Comparison of ENCODE assay signal across 20 cellular contexts in the genomic region with DNA sequence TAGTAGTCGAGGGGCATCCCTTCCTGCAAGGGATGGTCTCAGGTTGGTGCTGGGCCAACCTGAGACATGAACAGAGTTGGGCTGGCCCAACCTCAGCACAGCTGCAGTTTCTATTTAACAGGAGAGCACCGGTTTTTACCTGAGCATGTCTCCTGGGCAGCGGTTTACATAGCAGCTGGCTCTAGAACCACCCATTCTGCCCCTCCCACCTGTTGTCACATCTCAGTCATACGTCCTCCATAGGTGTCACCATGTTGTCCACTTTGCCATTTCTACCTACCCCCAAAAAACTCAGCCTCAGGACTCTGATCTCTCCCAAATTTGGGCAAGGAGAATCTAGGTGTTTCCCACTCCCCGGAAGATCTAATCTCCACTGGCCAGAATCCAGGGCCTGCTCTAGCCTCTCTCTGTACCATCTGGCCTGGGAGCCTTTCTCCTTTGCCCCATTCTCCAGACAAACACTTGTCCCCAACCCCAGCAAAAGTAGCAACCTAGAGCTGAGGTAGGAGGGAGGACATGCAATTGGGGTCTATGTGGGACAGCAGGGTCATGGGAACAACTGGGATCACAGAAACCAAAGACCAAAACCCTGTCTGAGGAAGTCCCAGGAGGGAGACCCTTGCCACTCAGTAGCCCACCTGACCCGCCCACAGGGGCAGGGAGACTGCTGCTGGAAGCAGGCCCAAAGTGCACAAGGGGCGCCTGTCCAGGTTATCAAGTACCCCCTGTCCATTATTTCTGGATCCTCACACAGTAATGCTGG. TPM values are rescaled to one million over a fixed set of nuclear protein-coding genes. Genes with fewer than 3 reads are reported as not detected.
"Had no signal": no experiment of that assay in that cellular context is flagged by ENCODE, and none has a peak within 500 bp of the region (broad histone marks: within the 10 kb centered on the region; RNA-seq: fewer than 3 reads in every experiment).

No MANE protein-coding gene starts in this region.

- H3K36me3 ChIP-seq: ovary had no signal

- H3K27me3 ChIP-seq: gastrocnemius medialis, ovary, spleen, testis, upper lobe of left lung had no signal

- H3K4me1 Mint-ChIP-seq: activated CD4-positive, alpha-beta T cell treated with anti-CD3 and anti-CD28 coated beads, Interleukin-2, amount 10 ng/mL, durations not matched to agents 7 days and 5 days; activated naive CD8-positive, alpha-beta T cell treated with anti-CD3 and anti-CD28 coated beads, Interleukin-2, amount 50 U/mL, for 24 hours; stimulated activated memory B cell treated with anti-CD40 and anti-IgM and Interleukin-4, amounts not matched to agents 10 μg/mL and 1 μg/mL and 100 μg/mL, for 72 hours had no signal

- H3K9me3 ChIP-seq: gastrocnemius medialis, ovary, spleen, testis, upper lobe of left lung had no signal

- H3K4me3 ChIP-seq: gastrocnemius medialis, ovary, spleen, testis, upper lobe of left lung had no signal

- H3K27ac Mint-ChIP-seq: activated CD4-positive, alpha-beta T cell treated with anti-CD3 and anti-CD28 coated beads, Interleukin-2, amount 10 ng/mL, durations not matched to agents 7 days and 5 days; activated CD8-positive, alpha-beta T cell treated with anti-CD3 and anti-CD28 coated beads, Interleukin-2, amount 10 ng/mL, durations not matched to agents 7 days and 5 days; activated naive CD4-positive, alpha-beta T cell treated with anti-CD3 and anti-CD28 coated beads, Interleukin-2, amount 10 ng/mL, durations not matched to agents 7 days and 5 days; activated naive CD8-positive, alpha-beta T cell treated with anti-CD3 and anti-CD28 coated beads, Interleukin-2, amount 50 U/mL, for 24 hours; activated T-cell treated with anti-CD3 and anti-CD28 coated beads, Interleukin-2, amount 50 U/mL, for 24 hours; activated T-helper 2 cell treated with anti-CD3 and anti-CD28 coated beads, Interferon-gamma antibody, Interleukin-2, Interleukin-4, amounts not matched to agents 10 μg/mL and 5 μg/mL and 100 μg/mL, durations not matched to agents 14 hours and 24 hours and 36 hours; memory B cell; stimulated activated memory B cell treated with anti-CD40 and anti-IgM and Interleukin-4, amounts not matched to agents 10 μg/mL and 1 μg/mL and 100 μg/mL, for 72 hours had no signal

- H3K9me3 Mint-ChIP-seq: activated CD4-positive, alpha-beta T cell treated with anti-CD3 and anti-CD28 coated beads, Interleukin-2, amount 10 ng/mL, durations not matched to agents 7 days and 5 days; activated naive CD4-positive, alpha-beta T cell treated with anti-CD3 and anti-CD28 coated beads, Interleukin-2, amount 10 ng/mL, durations not matched to agents 7 days and 5 days; activated naive CD8-positive, alpha-beta T cell treated with anti-CD3 and anti-CD28 coated beads, Interleukin-2, amount 50 U/mL, for 24 hours; activated T-cell treated with anti-CD3 and anti-CD28 coated beads, Interleukin-2, amount 50 U/mL, for 24 hours; activated T-helper 2 cell treated with anti-CD3 and anti-CD28 coated beads, Interferon-gamma antibody, Interleukin-2, Interleukin-4, amounts not matched to agents 10 μg/mL and 5 μg/mL and 100 μg/mL, durations not matched to agents 14 hours and 24 hours and 36 hours; memory B cell; naive thymus-derived CD4-positive, alpha-beta T cell; stimulated activated memory B cell treated with anti-CD40 and anti-IgM and Interleukin-4, amounts not matched to agents 10 μg/mL and 1 μg/mL and 100 μg/mL, for 72 hours had no signal

- DNase-seq: activated CD4-positive, alpha-beta T cell treated with anti-CD3 and anti-CD28 coated beads, Interleukin-2, amount 10 ng/mL, durations not matched to agents 7 days and 5 days; activated CD8-positive, alpha-beta T cell treated with anti-CD3 and anti-CD28 coated beads, Interleukin-2, amount 10 ng/mL, durations not matched to agents 7 days and 5 days; activated naive CD4-positive, alpha-beta T cell treated with anti-CD3 and anti-CD28 coated beads, Interleukin-2, amount 10 ng/mL, durations not matched to agents 7 days and 5 days; activated naive CD8-positive, alpha-beta T cell treated with anti-CD3 and anti-CD28 coated beads, Interleukin-2, amount 50 U/mL, for 24 hours; activated T-cell treated with anti-CD3 and anti-CD28 coated beads, Interleukin-2, amount 50 U/mL, for 24 hours; cerebellar nuclear complex; cortex of kidney; gastrocnemius medialis; kidney glomerular epithelial cell; naive thymus-derived CD4-positive, alpha-beta T cell; ovary; stimulated activated CD4-positive, alpha-beta T cell treated with anti-CD3 and anti-CD28 coated beads, Interleukin-4, amount 100 ng/mL, for 4 hours; T1000; testis; upper lobe of left lung had no signal

- ATAC-seq: activated CD8-positive, alpha-beta T cell treated with anti-CD3 and anti-CD28 coated beads, Interleukin-2, amount 10 ng/mL, durations not matched to agents 7 days and 5 days; activated naive CD8-positive, alpha-beta T cell treated with anti-CD3 and anti-CD28 coated beads, Interleukin-2, amount 50 U/mL, for 24 hours; esophagus mucosa; gastrocnemius medialis; naive thymus-derived CD4-positive, alpha-beta T cell; stimulated activated memory B cell treated with anti-CD40 and anti-IgM and Interleukin-4, amounts not matched to agents 10 μg/mL and 1 μg/mL and 100 μg/mL, for 72 hours had no signal

- H3K4me3 Mint-ChIP-seq: activated CD4-positive, alpha-beta T cell treated with anti-CD3 and anti-CD28 coated beads, Interleukin-2, amount 10 ng/mL, durations not matched to agents 7 days and 5 days; activated CD8-positive, alpha-beta T cell treated with anti-CD3 and anti-CD28 coated beads, Interleukin-2, amount 10 ng/mL, durations not matched to agents 7 days and 5 days; activated naive CD4-positive, alpha-beta T cell treated with anti-CD3 and anti-CD28 coated beads, Interleukin-2, amount 10 ng/mL, durations not matched to agents 7 days and 5 days; activated naive CD8-positive, alpha-beta T cell treated with anti-CD3 and anti-CD28 coated beads, Interleukin-2, amount 50 U/mL, for 24 hours; activated T-cell treated with anti-CD3 and anti-CD28 coated beads, Interleukin-2, amount 50 U/mL, for 24 hours; memory B cell; naive thymus-derived CD4-positive, alpha-beta T cell; stimulated activated memory B cell treated with anti-CD40 and anti-IgM and Interleukin-4, amounts not matched to agents 10 μg/mL and 1 μg/mL and 100 μg/mL, for 72 hours had no signal

- H3K27me3 Mint-ChIP-seq: activated CD4-positive, alpha-beta T cell treated with anti-CD3 and anti-CD28 coated beads, Interleukin-2, amount 10 ng/mL, durations not matched to agents 7 days and 5 days; activated naive CD4-positive, alpha-beta T cell treated with anti-CD3 and anti-CD28 coated beads, Interleukin-2, amount 10 ng/mL, durations not matched to agents 7 days and 5 days; activated naive CD8-positive, alpha-beta T cell treated with anti-CD3 and anti-CD28 coated beads, Interleukin-2, amount 50 U/mL, for 24 hours; activated T-cell treated with anti-CD3 and anti-CD28 coated beads, Interleukin-2, amount 50 U/mL, for 24 hours; memory B cell; naive thymus-derived CD4-positive, alpha-beta T cell; stimulated activated memory B cell treated with anti-CD40 and anti-IgM and Interleukin-4, amounts not matched to agents 10 μg/mL and 1 μg/mL and 100 μg/mL, for 72 hours had no signal

- H3K27ac ChIP-seq: gastrocnemius medialis, ovary, spleen, upper lobe of left lung had no signal

RNA-seq across cellular contexts. Expression of a gene that starts 19.1 kb away (rescaled TPM):
- polyA plus RNA-seq: naive thymus-derived CD4-positive, alpha-beta T cell had no signal
